Comparison of ENCODE assay signal across 8 cellular contexts in the genomic region with DNA sequence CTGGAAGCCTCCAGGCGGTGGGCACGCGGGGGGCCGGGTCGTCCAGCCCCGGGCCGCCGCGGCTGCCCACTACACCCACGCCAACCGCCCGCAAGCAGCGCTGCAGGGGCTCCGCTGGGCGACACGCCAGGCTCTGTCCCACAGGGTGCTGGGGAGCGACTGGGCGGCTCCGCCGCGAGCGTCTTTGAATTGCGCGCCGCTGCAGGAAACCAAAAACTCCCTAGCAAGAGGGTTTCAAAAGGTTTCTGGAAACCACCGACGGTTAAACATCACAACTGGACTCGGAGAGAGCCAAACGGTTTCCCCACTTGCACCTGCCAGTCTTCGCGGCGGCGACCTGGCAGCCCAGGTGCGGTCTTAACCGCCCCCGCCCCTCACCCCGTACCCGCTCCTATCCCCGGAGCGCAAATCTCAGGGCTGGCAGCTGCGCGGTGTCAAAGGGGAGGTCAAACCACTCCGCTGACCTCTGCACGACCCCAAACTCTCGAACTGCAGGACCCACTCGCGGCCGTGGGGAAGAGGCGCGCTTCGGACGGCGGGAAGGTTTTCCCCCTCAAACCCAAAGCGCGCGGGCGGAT. TPM values are rescaled to one million over a fixed set of nuclear protein-coding genes. Genes with fewer than 3 reads are reported as not detected.
DNase-seq lines count a peak whose midpoint lies in the region; ATAC-seq, FAIRE-seq and TF ChIP-seq lines count a peak whose summit lies in the region.

No MANE protein-coding gene starts in this region.

- H3K79me2 ChIP-seq in keratinocyte (ENCODE audit: control insufficient read depth, insufficient read depth, low read length): no peaks in the 10 kb centered on the region

- H3K27ac Mint-ChIP-seq in activated naive CD8-positive, alpha-beta T cell treated with anti-CD3 and anti-CD28 coated beads, Interleukin-2, amount 50 U/mL, for 24 hours: peak overlapping the region; percentile 88

- H3K27me3 Mint-ChIP-seq in activated naive CD8-positive, alpha-beta T cell treated with anti-CD3 and anti-CD28 coated beads, Interleukin-2, amount 50 U/mL, for 24 hours: no peaks in the 10 kb centered on the region

- DNase-seq in NCI-H1092 treated with DMSO at 0.1 percent for 48 hours (lab: John Stamatoyannopoulos, UW): peak; percentile 12
- no peak for DNase-seq in NCI-H1092 (lab: John Stamatoyannopoulos, UW)
- DNase-seq in RWPE2 (ENCODE audit: low spot score): no peak
- DNase-seq in activated naive CD8-positive, alpha-beta T cell treated with anti-CD3 and anti-CD28 coated beads, Interleukin-2, amount 50 U/mL, for 24 hours: peak; percentile 65
- no peak for DNase-seq in keratinocyte (ENCODE audit: low read depth, low spot score)
- DNase-seq in stimulated activated CD4-positive, alpha-beta T cell treated with anti-CD3 and anti-CD28 coated beads, Interleukin-4, amount 100 ng/mL, for 4 hours: peak; percentile 45 to 46
- no peak for DNase-seq in iPS-NIHi11 (ENCODE audit: low spot score)

- H3K4me3 ChIP-seq in RWPE2 (ENCODE audit: severe bottlenecking) (no peak overlapping the region), keratinocyte (ENCODE audit: control insufficient read depth in 2 of 3, extremely low read depth in 1 of 3, insufficient read depth in 2 of 3, low read depth in 1 of 3, low read length in 3 of 3) (peak overlapping the region in 1 of 3 experiments; percentile 2)

- no peak overlapping the region for H3K9ac ChIP-seq in keratinocyte (ENCODE audit: control insufficient read depth, extremely low read depth, insufficient read depth, low read length)

- H3K27ac ChIP-seq in RWPE2 (ENCODE audit: poor library complexity, severe bottlenecking) (no peak overlapping the region), keratinocyte (ENCODE audit: control insufficient read depth, insufficient read depth, low read length) (no peak overlapping the region)

- peak; percentile 58 for ATAC-seq in HG02885 (IDR thresholded peaks at IDR 0.05; ENCODE audit: poor library complexity, unreplicated experiment)
- ATAC-seq in RWPE2 (ENCODE audit: low read depth): peak; percentile 35
- peak; percentile 53 for ATAC-seq in activated naive CD8-positive, alpha-beta T cell treated with anti-CD3 and anti-CD28 coated beads, Interleukin-2, amount 50 U/mL, for 24 hours

- H3K4me1 Mint-ChIP-seq in activated naive CD8-positive, alpha-beta T cell treated with anti-CD3 and anti-CD28 coated beads, Interleukin-2, amount 50 U/mL, for 24 hours: peaks cover 70% of the 10 kb centered on the region

- H3K36me3 ChIP-seq in RWPE2 (ENCODE audit: low read depth) (no peaks in the 10 kb centered on the region), keratinocyte (ENCODE audit: control insufficient read depth in 2 of 2, extremely low read depth in 1 of 2, insufficient read depth in 2 of 2, low read length in 2 of 2) (no peaks in the 10 kb centered on the region)

- peaks cover 31% of the 10 kb centered on the region for H3K36me3 Mint-ChIP-seq in activated naive CD8-positive, alpha-beta T cell treated with anti-CD3 and anti-CD28 coated beads, Interleukin-2, amount 50 U/mL, for 24 hours (ENCODE audit: low read depth)

- H4K20me1 ChIP-seq in keratinocyte (ENCODE audit: control insufficient read depth, extremely low read depth, insufficient read depth, low read length): no peaks in the 10 kb centered on the region

- H3K9me3 Mint-ChIP-seq in activated naive CD8-positive, alpha-beta T cell treated with anti-CD3 and anti-CD28 coated beads, Interleukin-2, amount 50 U/mL, for 24 hours: no peaks in the 10 kb centered on the region

- FAIRE-seq in keratinocyte (lab: Jason Lieb, UNC): no peak

- TF ChIP-seq CTCF in RWPE2 (IDR thresholded peaks at IDR 0.05; ENCODE audit: poor library complexity, severe bottlenecking) (no peak), keratinocyte (optimal IDR thresholded peaks at IDR 0.05 in 1 of 3, IDR thresholded peaks at IDR 0.05 in 1 of 3, conservative IDR thresholded peaks at IDR 0.05 in 1 of 3; ENCODE audit: extremely low read depth in 1 of 3, insufficient read depth in 2 of 3, low read length in 3 of 3) (no peak)

- H3K27me3 ChIP-seq in RWPE2 (ENCODE audit: insufficient read depth, poor library complexity, severe bottlenecking): peaks cover 99% of the 10 kb centered on the region
- peaks cover 69% of the 10 kb centered on the region for H3K27me3 ChIP-seq in keratinocyte (ENCODE audit: control insufficient read depth, extremely low read depth, insufficient read depth, low read length)

- peak overlapping the region; percentile 64 for H3K4me2 ChIP-seq in keratinocyte (ENCODE audit: control insufficient read depth, extremely low read depth, insufficient read depth, low read depth, low read length)

- peak overlapping the region; percentile 92 for H3K4me3 Mint-ChIP-seq in activated naive CD8-positive, alpha-beta T cell treated with anti-CD3 and anti-CD28 coated beads, Interleukin-2, amount 50 U/mL, for 24 hours

- H3K4me1 ChIP-seq in RWPE2 (ENCODE audit: insufficient read depth, poor library complexity, severe bottlenecking) (no peaks in the 10 kb centered on the region), keratinocyte (ENCODE audit: control insufficient read depth, extremely low read depth, insufficient read depth, low read length) (peaks cover 3% of the 10 kb centered on the region)

- H3K9me1 ChIP-seq in keratinocyte (ENCODE audit: control insufficient read depth, extremely low read depth, insufficient read depth, low read length): no peaks in the 10 kb centered on the region

- no peaks in the 10 kb centered on the region for H3K9me3 ChIP-seq in RWPE2 (ENCODE audit: severe bottlenecking)
- H3K9me3 ChIP-seq in keratinocyte (ENCODE audit: control insufficient read depth, low read depth, low read length): no peaks in the 10 kb centered on the region

- no peak overlapping the region for H2AFZ ChIP-seq in keratinocyte (ENCODE audit: control insufficient read depth, low read length)

- dilution Hi-C loops in keratinocyte (cut with MboI; ENCODE audit: extremely low pct_ligation_motif_present, low sequenced_read_pairs): no loop called here

RNA-seq across cellular contexts. Expression of a gene that starts 1.0 kb away (rescaled TPM):
- 0.06 to 0.21 TPM (median 0.08 TPM) in 3 replicates for polyA plus RNA-seq in keratinocyte
- polyA plus RNA-seq in keratinocyte (2011; ENCODE audit: low read depth): 0.15 TPM
- polyA plus RNA-seq in keratinocyte (2011; cell fraction: cytosol; rRNA removed): not detected in 2 replicates
- polyA plus RNA-seq in keratinocyte (2011; cell fraction: nucleus; rRNA removed): not detected in 2 replicates
- not detected in 2 replicates for polyA plus RNA-seq in keratinocyte (2012; ENCODE audit: low replicate concordance)
- not detected in 3 replicates for polyA minus RNA-seq in keratinocyte
- polyA minus RNA-seq in keratinocyte (2011; cell fraction: cytosol; rRNA and poly(A)+ RNA removed): not detected
- not detected in 2 replicates for polyA minus RNA-seq in keratinocyte (2011; cell fraction: nucleus; rRNA and poly(A)+ RNA removed)

Comparison
In these comparisons a context has a peak if more than half of its experiments do, and no peak if none do; other contexts are left out.
1. DNase-seq: peak in NCI-H1092 treated with DMSO at 0.1 percent for 48 hours (single experiment), activated naive CD8-positive, alpha-beta T cell treated with anti-CD3 and anti-CD28 coated beads, Interleukin-2, amount 50 U/mL, for 24 hours (single experiment) and stimulated activated CD4-positive, alpha-beta T cell treated with anti-CD3 and anti-CD28 coated beads, Interleukin-4, amount 100 ng/mL, for 4 hours (2 of 2); none in NCI-H1092 (single experiment), RWPE2 (single experiment), keratinocyte (single experiment) and iPS-NIHi11 (single experiment).
2. Peak in every context shown above with its lines, with median percentiles within 50 percentile points of each other: ATAC-seq.